Comparison of ENCODE assay signal across 12 cellular contexts in genomic region chr15:78263351-78263781, GRCh38. TPM values are rescaled to one million over a fixed set of nuclear protein-coding genes. Genes with fewer than 3 reads are reported as not detected.
DNase-seq lines count a peak whose midpoint lies in the region; ATAC-seq and TF ChIP-seq lines count a peak whose summit lies in the region.
"Had no signal": no experiment of that assay in that cellular context is flagged by ENCODE, and none has a peak within 500 bp of the region (broad histone marks: within the 10 kb centered on the region; RNA-seq: fewer than 3 reads in every experiment).

No MANE protein-coding gene starts in this region.

- DNase-seq in activated CD8-positive, alpha-beta memory T cell treated with anti-CD3 and anti-CD28 coated beads, Interleukin-2, amount 10 ng/mL, durations not matched to agents 7 days and 5 days, result no peak
- no peak for DNase-seq in activated CD8-positive, alpha-beta memory T cell treated with anti-CD3 and anti-CD28 coated beads, Interleukin-2, amount 50 U/mL, for 4 hours
- no peak for DNase-seq in T-cell
- no peak for DNase-seq in stimulated activated naive B cell treated with anti-CD40 and anti-IgM and Interleukin-4, amounts not matched to agents 10 μg/mL and 1 μg/mL and 100 μg/mL, for 72 hours
- DNase-seq in activated CD4-positive, CD25-positive, alpha-beta regulatory T cell (lab: John Stamatoyannopoulos, UW), result no peak
- DNase-seq in HK-2 (ENCODE audit: unreplicated experiment), result no peak
- no peak for DNase-seq in prostate gland (ENCODE audit: low spot score)
- DNase-seq: heart left ventricle, left cardiac atrium, NCI-H2171 treated with DMSO at 0.1 percent for 48 hours had no signal

- no peaks in the 10 kb centered on the region for H3K27me3 ChIP-seq in prostate gland (replicated peaks; ENCODE audit: insufficient read depth)
- H3K27me3 ChIP-seq: heart left ventricle had no signal

- H3K9me3 ChIP-seq in prostate gland, result no peaks in the 10 kb centered on the region
- H3K9me3 ChIP-seq: heart left ventricle had no signal

- peak overlapping the region; percentile 20 for H3K4me3 Mint-ChIP-seq in activated CD8-positive, alpha-beta memory T cell treated with anti-CD3 and anti-CD28 coated beads, Interleukin-2, amount 10 ng/mL, durations not matched to agents 7 days and 5 days
- H3K4me3 Mint-ChIP-seq in T-cell, result peak overlapping the region; percentile 50 to 76 (median 69)
- H3K4me3 Mint-ChIP-seq in dendritic cell treated with granulocyte-macrophage colony-stimulating factor and Interleukin-4, amounts not matched to agents 40 ng/mL and 50 ng/mL, for 4 days, result peak overlapping the region; percentile 24
- H3K4me3 Mint-ChIP-seq in stimulated activated naive B cell treated with anti-CD40 and anti-IgM and Interleukin-4, amounts not matched to agents 10 μg/mL and 1 μg/mL and 100 μg/mL, for 72 hours, result peak overlapping the region; percentile 37 to 56

- no peak for TF ChIP-seq CTCF in prostate gland (IDR thresholded peaks at IDR 0.05)

- POLR2A ChIA-PET in T-cell (lab: Charles Lee), result interaction anchor here in 1 of 2 donors (0.6 kb wide), 1 partner anchor 141 kb away, joined by 3 read pairs; no protein-coding TSS in a partner anchor

- peaks cover 1% of the 10 kb centered on the region for H3K36me3 Mint-ChIP-seq in activated CD8-positive, alpha-beta memory T cell treated with anti-CD3 and anti-CD28 coated beads, Interleukin-2, amount 10 ng/mL, durations not matched to agents 7 days and 5 days
- no peaks in the 10 kb centered on the region for H3K36me3 Mint-ChIP-seq in T-cell
- H3K36me3 Mint-ChIP-seq in dendritic cell treated with granulocyte-macrophage colony-stimulating factor and Interleukin-4, amounts not matched to agents 40 ng/mL and 50 ng/mL, for 4 days (ENCODE audit: low read depth), result peaks cover 11% of the 10 kb centered on the region
- H3K36me3 Mint-ChIP-seq in stimulated activated naive B cell treated with anti-CD40 and anti-IgM and Interleukin-4, amounts not matched to agents 10 μg/mL and 1 μg/mL and 100 μg/mL, for 72 hours, result peaks cover 0 to 3% of the 10 kb centered on the region in 2 donors

- CTCF ChIA-PET in activated CD8-positive, alpha-beta memory T cell treated with anti-CD3 and anti-CD28 coated beads, Interleukin-2, amount 10 ng/mL, durations not matched to agents 7 days and 5 days (lab: Charles Lee), result interaction anchor here (1.2 to 4.3 kb wide), 6 partner anchors 8 to 145 kb away, joined by 3 to 25 read pairs (median 3); partner anchors contain the start of gene SKIC8
- CTCF ChIA-PET in T-cell (lab: Charles Lee), result interaction anchor here in 1 of 2 donors (0.7 kb wide), 1 partner anchor 12 kb away, joined by 4 read pairs; no protein-coding TSS in a partner anchor

- peak overlapping the region in 1 of 2 donors; percentile 90 for H3K27ac ChIP-seq in prostate gland

- 93% methylated on average over 7 of the region's 7 CpGs for WGBS in prostate gland

- H3K4me3 ChIP-seq in prostate gland, result no peak overlapping the region

- peaks cover 3% of the 10 kb centered on the region for H3K4me1 ChIP-seq in prostate gland (replicated peaks)

- ATAC-seq in activated CD8-positive, alpha-beta memory T cell treated with anti-CD3 and anti-CD28 coated beads, Interleukin-2, amount 10 ng/mL, durations not matched to agents 7 days and 5 days, result no peak
- ATAC-seq in T-cell (replicated peaks in 1 of 4), result no peak
- no peak for ATAC-seq in stimulated activated naive B cell treated with anti-CD40 and anti-IgM and Interleukin-4, amounts not matched to agents 10 μg/mL and 1 μg/mL and 100 μg/mL, for 72 hours (replicated peaks)

- intact Hi-C loops in dendritic cell treated with granulocyte-macrophage colony-stimulating factor and Interleukin-4, amounts not matched to agents 40 ng/mL and 50 ng/mL, for 4 days (cut with micrococcal nuclease), result no loop called here
- intact Hi-C loops in prostate gland (cut with DNase I), result no loop called here

- peak overlapping the region; percentile 7 for H3K27ac Mint-ChIP-seq in activated CD8-positive, alpha-beta memory T cell treated with anti-CD3 and anti-CD28 coated beads, Interleukin-2, amount 10 ng/mL, durations not matched to agents 7 days and 5 days
- peak overlapping the region; percentile 19 to 79 for H3K27ac Mint-ChIP-seq in T-cell
- no peak overlapping the region for H3K27ac Mint-ChIP-seq in dendritic cell treated with granulocyte-macrophage colony-stimulating factor and Interleukin-4, amounts not matched to agents 40 ng/mL and 50 ng/mL, for 4 days
- peak overlapping the region; percentile 4 for H3K27ac Mint-ChIP-seq in stimulated activated naive B cell treated with anti-CD40 and anti-IgM and Interleukin-4, amounts not matched to agents 10 μg/mL and 1 μg/mL and 100 μg/mL, for 72 hours

- H3K4me1 Mint-ChIP-seq in activated CD8-positive, alpha-beta memory T cell treated with anti-CD3 and anti-CD28 coated beads, Interleukin-2, amount 10 ng/mL, durations not matched to agents 7 days and 5 days, result peaks cover 24% of the 10 kb centered on the region
- peaks cover 25 to 29% (median 29%) of the 10 kb centered on the region in 3 donors for H3K4me1 Mint-ChIP-seq in T-cell
- peaks cover 11% of the 10 kb centered on the region for H3K4me1 Mint-ChIP-seq in dendritic cell treated with granulocyte-macrophage colony-stimulating factor and Interleukin-4, amounts not matched to agents 40 ng/mL and 50 ng/mL, for 4 days (ENCODE audit: low read depth)
- peaks cover 0 to 9% of the 10 kb centered on the region in 2 donors for H3K4me1 Mint-ChIP-seq in stimulated activated naive B cell treated with anti-CD40 and anti-IgM and Interleukin-4, amounts not matched to agents 10 μg/mL and 1 μg/mL and 100 μg/mL, for 72 hours

- H3K36me3 ChIP-seq in prostate gland, result no peaks in the 10 kb centered on the region
- H3K36me3 ChIP-seq: heart left ventricle had no signal

- TF ChIP-seq POLR2A in prostate gland (IDR thresholded peaks at IDR 0.05), result no peak

- no peaks in the 10 kb centered on the region for H3K9me3 Mint-ChIP-seq in activated CD8-positive, alpha-beta memory T cell treated with anti-CD3 and anti-CD28 coated beads, Interleukin-2, amount 10 ng/mL, durations not matched to agents 7 days and 5 days (ENCODE audit: low read depth)
- no peaks in the 10 kb centered on the region for H3K9me3 Mint-ChIP-seq in T-cell
- no peaks in the 10 kb centered on the region for H3K9me3 Mint-ChIP-seq in dendritic cell treated with granulocyte-macrophage colony-stimulating factor and Interleukin-4, amounts not matched to agents 40 ng/mL and 50 ng/mL, for 4 days
- no peaks in the 10 kb centered on the region for H3K9me3 Mint-ChIP-seq in stimulated activated naive B cell treated with anti-CD40 and anti-IgM and Interleukin-4, amounts not matched to agents 10 μg/mL and 1 μg/mL and 100 μg/mL, for 72 hours

- no peaks in the 10 kb centered on the region for H3K27me3 Mint-ChIP-seq in activated CD8-positive, alpha-beta memory T cell treated with anti-CD3 and anti-CD28 coated beads, Interleukin-2, amount 10 ng/mL, durations not matched to agents 7 days and 5 days
- H3K27me3 Mint-ChIP-seq in T-cell, result no peaks in the 10 kb centered on the region
- no peaks in the 10 kb centered on the region for H3K27me3 Mint-ChIP-seq in dendritic cell treated with granulocyte-macrophage colony-stimulating factor and Interleukin-4, amounts not matched to agents 40 ng/mL and 50 ng/mL, for 4 days
- H3K27me3 Mint-ChIP-seq in stimulated activated naive B cell treated with anti-CD40 and anti-IgM and Interleukin-4, amounts not matched to agents 10 μg/mL and 1 μg/mL and 100 μg/mL, for 72 hours, result peaks cover 0 to 9% of the 10 kb centered on the region in 2 donors

RNA-seq across cellular contexts. Expression of gene DNAJA4, which starts 1.0 kb away (rescaled TPM):
- total RNA-seq in activated CD8-positive, alpha-beta memory T cell treated with anti-CD3 and anti-CD28 coated beads, Interleukin-2, amount 10 ng/mL, durations not matched to agents 7 days and 5 days, result 10 to 100 TPM; 34.0 to 35.8 TPM
- total RNA-seq in T-cell, result 10 to 100 TPM; 29.0 to 50.4 (median 32.6) TPM
- 10 to 100 TPM; 32.1 to 43.7 TPM for total RNA-seq in prostate gland

RNA-seq across cellular contexts. Expression of gene ACSBG1, which starts 29.0 kb away (rescaled TPM):
- total RNA-seq in activated CD8-positive, alpha-beta memory T cell treated with anti-CD3 and anti-CD28 coated beads, Interleukin-2, amount 10 ng/mL, durations not matched to agents 7 days and 5 days, result under 1 TPM in 1 of 2 experiments, not detected in 1; 0.28 TPM
- not detected for total RNA-seq in T-cell
- total RNA-seq in prostate gland, result 1 to 10 TPM in 1 of 2 donors, not detected in 1; 7.4 TPM
- total RNA-seq: subcutaneous adipose tissue had no signal

RNA-seq across cellular contexts. Expression of gene SKIC8, which starts 36.0 kb away (rescaled TPM):
- 10 to 100 TPM; 40.5 to 48.1 TPM for total RNA-seq in activated CD8-positive, alpha-beta memory T cell treated with anti-CD3 and anti-CD28 coated beads, Interleukin-2, amount 10 ng/mL, durations not matched to agents 7 days and 5 days
- total RNA-seq in T-cell (10 to 100 TPM; 25.6 to 42.8 (median 33.5) TPM), prostate gland (100 to 1,000 TPM in 1 of 2 donors, 10 to 100 TPM in 1; 58.1 to 109 TPM)
